ENCODE assay signal across 9 cellular contexts in genomic region chr20:4726710-4727391, GRCh38. TPM values are rescaled to one million over a fixed set of nuclear protein-coding genes. Genes with fewer than 3 reads are reported as not detected.
DNase-seq lines count a peak whose midpoint lies in the region; ATAC-seq lines count a peak whose summit lies in the region.
"Had no signal": no experiment of that assay in that cellular context is flagged by ENCODE, and none has a peak within 500 bp of the region (broad histone marks: within the 10 kb centered on the region; RNA-seq: fewer than 3 reads in every experiment).

No MANE protein-coding gene starts in this region.

- H3K4me1 Mint-ChIP-seq in activated CD4-positive, alpha-beta memory T cell treated with anti-CD3 and anti-CD28 coated beads, Interleukin-2, amount 10 ng/mL, durations not matched to agents 7 days and 5 days, result peaks cover 12% of the 10 kb centered on the region
- H3K4me1 Mint-ChIP-seq in stimulated activated naive CD8-positive, alpha-beta T cell treated with anti-CD3 and anti-CD28 coated beads, Interleukin-15, Interleukin-2, amounts not matched to agents 100 ng/mL and 50 ng/mL, for 24 hours (ENCODE audit: low read depth), result peaks cover 10% of the 10 kb centered on the region

- ATAC-seq in HG02885 (IDR thresholded peaks at IDR 0.05; ENCODE audit: poor library complexity, unreplicated experiment), result peak; percentile 49

- in situ Hi-C loops in Caki2 (cut with HindIII; ENCODE audit: low pct_unique_long_range_greater_than_20kb, low sequenced_read_pairs) (no loop called here), G401 (cut with HindIII; ENCODE audit: low sequenced_read_pairs) (no loop called here)

- CTCF ChIA-PET in activated CD4-positive, alpha-beta memory T cell treated with anti-CD3 and anti-CD28 coated beads, Interleukin-2, amount 10 ng/mL, durations not matched to agents 7 days and 5 days (lab: Charles Lee), result interaction anchor here (0.6 to 3.0 kb wide), 8 partner anchors 11 to 119 kb away, joined by 3 to 17 read pairs (median 4); no protein-coding TSS in a partner anchor

- DNase-seq in Caki2 (ENCODE audit: low read depth), result peak; percentile 13
- DNase-seq in activated CD4-positive, alpha-beta memory T cell treated with anti-CD3 and anti-CD28 coated beads, Interleukin-2, amount 10 ng/mL, durations not matched to agents 7 days and 5 days, result peak; percentile 62
- peak; percentile 53 for DNase-seq in foreskin melanocyte
- DNase-seq in COR-L47 (lab: John Stamatoyannopoulos, UW), result no peak
- DNase-seq in NCI-H526 treated with DMSO at 0.1 percent for 48 hours (lab: John Stamatoyannopoulos, UW), result no peak
- no peak for DNase-seq in G401 (ENCODE audit: low spot score)

- H3K4me3 Mint-ChIP-seq in activated CD4-positive, alpha-beta memory T cell treated with anti-CD3 and anti-CD28 coated beads, Interleukin-2, amount 10 ng/mL, durations not matched to agents 7 days and 5 days, result peak overlapping the region; percentile 19
- peak overlapping the region; percentile 40 for H3K4me3 Mint-ChIP-seq in stimulated activated naive CD8-positive, alpha-beta T cell treated with anti-CD3 and anti-CD28 coated beads, Interleukin-15, Interleukin-2, amounts not matched to agents 100 ng/mL and 50 ng/mL, for 24 hours

- no peaks in the 10 kb centered on the region for H3K36me3 Mint-ChIP-seq in activated CD4-positive, alpha-beta memory T cell treated with anti-CD3 and anti-CD28 coated beads, Interleukin-2, amount 10 ng/mL, durations not matched to agents 7 days and 5 days (ENCODE audit: low read depth)
- H3K36me3 Mint-ChIP-seq in stimulated activated naive CD8-positive, alpha-beta T cell treated with anti-CD3 and anti-CD28 coated beads, Interleukin-15, Interleukin-2, amounts not matched to agents 100 ng/mL and 50 ng/mL, for 24 hours (ENCODE audit: low read depth), result no peaks in the 10 kb centered on the region

- H3K27ac Mint-ChIP-seq in activated CD4-positive, alpha-beta memory T cell treated with anti-CD3 and anti-CD28 coated beads, Interleukin-2, amount 10 ng/mL, durations not matched to agents 7 days and 5 days, result no peak overlapping the region
- no peak overlapping the region for H3K27ac Mint-ChIP-seq in stimulated activated naive CD8-positive, alpha-beta T cell treated with anti-CD3 and anti-CD28 coated beads, Interleukin-15, Interleukin-2, amounts not matched to agents 100 ng/mL and 50 ng/mL, for 24 hours

- H3K27me3 Mint-ChIP-seq in activated CD4-positive, alpha-beta memory T cell treated with anti-CD3 and anti-CD28 coated beads, Interleukin-2, amount 10 ng/mL, durations not matched to agents 7 days and 5 days, result peaks cover 5% of the 10 kb centered on the region
- H3K27me3 Mint-ChIP-seq in stimulated activated naive CD8-positive, alpha-beta T cell treated with anti-CD3 and anti-CD28 coated beads, Interleukin-15, Interleukin-2, amounts not matched to agents 100 ng/mL and 50 ng/mL, for 24 hours, result no peaks in the 10 kb centered on the region

- POLR2A ChIA-PET in activated CD4-positive, alpha-beta memory T cell treated with anti-CD3 and anti-CD28 coated beads, Interleukin-2, amount 10 ng/mL, durations not matched to agents 7 days and 5 days (lab: Charles Lee), result interaction anchor here (1.0 kb wide), 1 partner anchor 11 kb away, joined by 3 read pairs; no protein-coding TSS in a partner anchor

- no peaks in the 10 kb centered on the region for H3K9me3 Mint-ChIP-seq in activated CD4-positive, alpha-beta memory T cell treated with anti-CD3 and anti-CD28 coated beads, Interleukin-2, amount 10 ng/mL, durations not matched to agents 7 days and 5 days
- no peaks in the 10 kb centered on the region for H3K9me3 Mint-ChIP-seq in stimulated activated naive CD8-positive, alpha-beta T cell treated with anti-CD3 and anti-CD28 coated beads, Interleukin-15, Interleukin-2, amounts not matched to agents 100 ng/mL and 50 ng/mL, for 24 hours

RNA-seq across cellular contexts. Expression of gene PRND, which starts 5.1 kb away (rescaled TPM):
- total RNA-seq in Caki2 (2014; rRNA removed; shearing (Covaris generic); ENCODE audit: low replicate concordance), result not detected in 2 replicates
- not detected for total RNA-seq in activated CD4-positive, alpha-beta memory T cell treated with anti-CD3 and anti-CD28 coated beads, Interleukin-2, amount 10 ng/mL, durations not matched to agents 7 days and 5 days
- total RNA-seq in G401 (2014; rRNA removed; shearing (Covaris generic)), result not detected in 2 replicates
- total RNA-seq: epithelial cell of proximal tubule had no signal

RNA-seq across cellular contexts. Expression of gene PRNP, which starts 40.6 kb away (rescaled TPM):
- total RNA-seq in Caki2 (2014; rRNA removed; shearing (Covaris generic); ENCODE audit: low replicate concordance), result 166 and 179 TPM in 2 replicates
- 100 to 1,000 TPM; 111 to 112 TPM for total RNA-seq in activated CD4-positive, alpha-beta memory T cell treated with anti-CD3 and anti-CD28 coated beads, Interleukin-2, amount 10 ng/mL, durations not matched to agents 7 days and 5 days
- 57.6 and 77.4 TPM in 2 replicates for total RNA-seq in G401 (2014; rRNA removed; shearing (Covaris generic))

Comparison
In these comparisons a context has a peak if more than half of its experiments do, and no peak if none do; other contexts are left out.
1. DNase-seq: peak in Caki2 (single experiment), activated CD4-positive, alpha-beta memory T cell treated with anti-CD3 and anti-CD28 coated beads, Interleukin-2, amount 10 ng/mL, durations not matched to agents 7 days and 5 days (single experiment) and foreskin melanocyte (single experiment); none in COR-L47 (single experiment), NCI-H526 treated with DMSO at 0.1 percent for 48 hours (single experiment) and G401 (single experiment).